In genomic region chr14:82091097-82091496, GRCh38 we compare ENCODE assay signal across 8 cellular contexts.
"Had no signal": no experiment of that assay in that cellular context is flagged by ENCODE, and none has a peak within 500 bp of the region (broad histone marks: within the 10 kb centered on the region; RNA-seq: fewer than 3 reads in every experiment).

No MANE protein-coding gene starts in this region.

- DNase-seq: GDM1, GF-D8 had no signal

- H3K4me3 ChIP-seq: GM12878 had no signal

- FAIRE-seq: G401.6, GM12878, GM12891, GM12892, GM18507, GM19239 had no signal
